In the genomic region with DNA sequence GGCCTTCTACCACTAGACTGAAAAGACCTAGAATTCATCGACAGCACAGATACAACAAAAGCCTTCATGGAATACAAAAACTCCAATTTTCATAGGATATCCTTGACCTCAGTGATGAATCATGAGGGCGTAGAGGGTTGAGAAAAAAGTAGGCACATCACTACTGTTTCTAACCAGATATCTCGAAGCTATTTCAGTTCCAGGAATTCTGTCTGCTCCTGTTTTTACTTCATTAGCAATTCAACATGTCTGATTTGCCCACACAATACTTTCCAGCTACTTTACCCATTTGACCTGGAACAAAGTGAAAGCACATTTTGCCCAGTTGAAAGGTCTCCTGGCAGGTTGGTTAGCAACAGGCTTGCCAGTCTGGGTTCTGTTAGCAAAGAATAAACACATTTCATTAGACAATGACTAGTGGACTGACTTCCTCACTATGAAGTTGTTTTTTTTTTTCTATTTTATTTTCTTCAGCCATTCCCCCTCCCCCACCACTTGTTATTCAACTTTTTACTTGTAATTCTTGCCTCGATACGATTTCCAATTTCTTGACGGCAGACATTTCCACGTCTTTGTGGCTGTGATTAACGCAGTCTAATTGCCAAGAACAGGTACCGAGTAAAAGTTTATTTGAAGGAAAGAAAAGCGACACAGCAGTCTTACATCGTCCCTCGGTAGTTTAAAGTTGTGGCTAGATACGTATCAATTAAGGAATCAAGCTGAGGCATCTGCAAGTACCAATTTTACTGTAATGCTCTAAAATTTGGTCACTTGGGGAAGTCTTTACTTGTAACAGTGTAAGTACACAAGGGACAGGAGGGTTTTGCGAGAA, we compare ENCODE assay signal across 8 cellular contexts. TPM values are rescaled to one million over a fixed set of nuclear protein-coding genes. Genes with fewer than 3 reads are reported as not detected.
DNase-seq lines count a peak whose midpoint lies in the region; ATAC-seq lines count a peak whose summit lies in the region.

No MANE protein-coding gene starts in this region.

- peaks cover 23% of the 10 kb centered on the region for H3K27me3 ChIP-seq in CD4-positive, CD25-positive, alpha-beta regulatory T cell (ENCODE audit: control insufficient read depth, insufficient read depth, low read length)

- H3K36me3 ChIP-seq in CD4-positive, CD25-positive, alpha-beta regulatory T cell (ENCODE audit: control insufficient read depth, insufficient read depth, low read length): no peaks in the 10 kb centered on the region

- H3K4me3 ChIP-seq in CD4-positive, CD25-positive, alpha-beta regulatory T cell (ENCODE audit: low read depth, low read length): peak overlapping the region; percentile 97

- ATAC-seq in CD4-positive, CD25-positive, alpha-beta regulatory T cell (ENCODE audit: low read depth in 2 of 2): no peak
- ATAC-seq in HG03097 (IDR thresholded peaks at IDR 0.05; ENCODE audit: low FRiP score, unreplicated experiment): no peak

- CTCF ChIA-PET in activated CD4-positive, alpha-beta memory T cell treated with anti-CD3 and anti-CD28 coated beads, Interleukin-2, amount 10 ng/mL, durations not matched to agents 7 days and 5 days (lab: Charles Lee): interaction anchor here (1.1 to 1.2 kb wide), 2 partner anchors 28 to 253 kb away, joined by 3 to 4 read pairs; no protein-coding TSS in a partner anchor

- H3K4me1 Mint-ChIP-seq in CD4-positive, CD25-positive, alpha-beta regulatory T cell: peaks cover 3 to 29% (median 19%) of the 10 kb centered on the region in 4 donors
- H3K4me1 Mint-ChIP-seq in activated CD4-positive, alpha-beta memory T cell treated with anti-CD3 and anti-CD28 coated beads, Interleukin-2, amount 10 ng/mL, durations not matched to agents 7 days and 5 days: peaks cover 32% of the 10 kb centered on the region

- peak overlapping the region; percentile 97 to 99 (median 97) for H3K27ac Mint-ChIP-seq in CD4-positive, CD25-positive, alpha-beta regulatory T cell
- peak overlapping the region; percentile 94 for H3K27ac Mint-ChIP-seq in activated CD4-positive, alpha-beta memory T cell treated with anti-CD3 and anti-CD28 coated beads, Interleukin-2, amount 10 ng/mL, durations not matched to agents 7 days and 5 days

- peaks cover 40% of the 10 kb centered on the region for H3K4me1 ChIP-seq in CD4-positive, CD25-positive, alpha-beta regulatory T cell (ENCODE audit: control insufficient read depth, insufficient read depth, low read length, poor library complexity, severe bottlenecking)

- peak in 2 of 3 donors; percentile 13 to 50 for DNase-seq in CD4-positive, CD25-positive, alpha-beta regulatory T cell
- DNase-seq in HS-5 (ENCODE audit: low read depth) (peak; percentile 31), glomerular visceral epithelial cell (ENCODE audit: extremely low spot score) (peak; percentile 21), renal cortical epithelial cell (ENCODE audit: low read depth) (peak; percentile 85), COLO668 (lab: John Stamatoyannopoulos, UW; ENCODE audit: unreplicated experiment) (no peak), MV-4-11 (lab: John Stamatoyannopoulos, UW) (no peak)
- no peak for DNase-seq in activated CD4-positive, alpha-beta memory T cell treated with anti-CD3 and anti-CD28 coated beads, Interleukin-2, amount 10 ng/mL, durations not matched to agents 7 days and 5 days

- H3K4me3 Mint-ChIP-seq in CD4-positive, CD25-positive, alpha-beta regulatory T cell: peak overlapping the region; percentile 94 to 98 (median 97)
- H3K4me3 Mint-ChIP-seq in activated CD4-positive, alpha-beta memory T cell treated with anti-CD3 and anti-CD28 coated beads, Interleukin-2, amount 10 ng/mL, durations not matched to agents 7 days and 5 days: peak overlapping the region; percentile 95

- POLR2A ChIA-PET in activated CD4-positive, alpha-beta memory T cell treated with anti-CD3 and anti-CD28 coated beads, Interleukin-2, amount 10 ng/mL, durations not matched to agents 7 days and 5 days (lab: Charles Lee): interaction anchor here (0.9 to 3.1 kb wide), 14 partner anchors 13 to 792 kb away, joined by 3 to 20 read pairs (median 4); a partner anchor contains a TSS

- no peaks in the 10 kb centered on the region for H3K36me3 Mint-ChIP-seq in CD4-positive, CD25-positive, alpha-beta regulatory T cell
- peaks cover 6% of the 10 kb centered on the region for H3K36me3 Mint-ChIP-seq in activated CD4-positive, alpha-beta memory T cell treated with anti-CD3 and anti-CD28 coated beads, Interleukin-2, amount 10 ng/mL, durations not matched to agents 7 days and 5 days (ENCODE audit: low read depth)

- H3K27me3 Mint-ChIP-seq in CD4-positive, CD25-positive, alpha-beta regulatory T cell: peaks cover 51% of the 10 kb centered on the region
- H3K27me3 Mint-ChIP-seq in activated CD4-positive, alpha-beta memory T cell treated with anti-CD3 and anti-CD28 coated beads, Interleukin-2, amount 10 ng/mL, durations not matched to agents 7 days and 5 days: peaks cover 32% of the 10 kb centered on the region

- H3K9me3 Mint-ChIP-seq in CD4-positive, CD25-positive, alpha-beta regulatory T cell: no peaks in the 10 kb centered on the region
- H3K9me3 Mint-ChIP-seq in activated CD4-positive, alpha-beta memory T cell treated with anti-CD3 and anti-CD28 coated beads, Interleukin-2, amount 10 ng/mL, durations not matched to agents 7 days and 5 days: no peaks in the 10 kb centered on the region

- H3K9me3 ChIP-seq in CD4-positive, CD25-positive, alpha-beta regulatory T cell (ENCODE audit: control insufficient read depth in 2 of 2, low read length in 2 of 2): no peaks in the 10 kb centered on the region

- peak overlapping the region; percentile 95 for H3K27ac ChIP-seq in CD4-positive, CD25-positive, alpha-beta regulatory T cell (ENCODE audit: insufficient read depth, low read length, poor library complexity, severe bottlenecking)

RNA-seq across cellular contexts. Expression of a gene that starts 4.0 kb away (rescaled TPM):
- 21.7 TPM for total RNA-seq in CD4-positive, CD25-positive, alpha-beta regulatory T cell
- 1 to 10 TPM in 3 of 4 donors, under 1 TPM in 1; 0.76 to 2.1 (median 1.9) TPM for polyA plus RNA-seq in CD4-positive, CD25-positive, alpha-beta regulatory T cell
- total RNA-seq in activated CD4-positive, alpha-beta memory T cell treated with anti-CD3 and anti-CD28 coated beads, Interleukin-2, amount 10 ng/mL, durations not matched to agents 7 days and 5 days: 10 to 100 TPM in 1 of 2 experiments, 1 to 10 TPM in 1; 9.6 to 10.2 TPM
- 10.8 and 16.3 TPM in 2 replicates for total RNA-seq in renal cortical epithelial cell

Comparison
In these comparisons a context has a peak if more than half of its experiments do, and no peak if none do; other contexts are left out.
1. DNase-seq: peak in CD4-positive, CD25-positive, alpha-beta regulatory T cell (2 of 3), HS-5 (single experiment), glomerular visceral epithelial cell (single experiment) and renal cortical epithelial cell (single experiment); none in activated CD4-positive, alpha-beta memory T cell treated with anti-CD3 and anti-CD28 coated beads, Interleukin-2, amount 10 ng/mL, durations not matched to agents 7 days and 5 days (single experiment), COLO668 (single experiment) and MV-4-11 (single experiment).